25 cellular contexts compared by ENCODE assay signal in genomic region chr1:99936071-99936470, GRCh38.
"Had no signal": no experiment of that assay in that cellular context is flagged by ENCODE, and none has a peak within 500 bp of the region (broad histone marks: within the 10 kb centered on the region; RNA-seq: fewer than 3 reads in every experiment).

No MANE protein-coding gene starts in this region.

- H3K36me3 ChIP-seq: stomach, suprapubic skin, thoracic aorta, thyroid gland, tibial artery, tibial nerve, transverse colon, upper lobe of left lung, upper lobe of right lung, uterus, vagina had no signal

- H3K9me3 ChIP-seq: stomach, suprapubic skin, testis, thoracic aorta, thyroid gland, tibial artery, tibial nerve, transverse colon, upper lobe of left lung, upper lobe of right lung, uterus, vagina had no signal

- ATAC-seq: stimulated activated memory B cell treated with anti-CD40 and anti-IgM and Interleukin-4, amounts not matched to agents 10 μg/mL and 1 μg/mL and 100 μg/mL, for 72 hours; stimulated activated naive B cell treated with anti-CD40 and anti-IgM and Interleukin-4, amounts not matched to agents 10 μg/mL and 1 μg/mL and 100 μg/mL, for 72 hours; stimulated activated naive CD8-positive, alpha-beta T cell treated with anti-CD3 and anti-CD28 coated beads, Interleukin-15, amount 100 ng/mL, for 72 hours; stimulated activated naive CD8-positive, alpha-beta T cell treated with anti-CD3 and anti-CD28 coated beads, Interleukin-15, Interleukin-2, amounts not matched to agents 100 U/mL and 50 U/mL, for 24 hours; upper lobe of right lung had no signal

- H3K27me3 ChIP-seq: stomach, suprapubic skin, testis, thyroid gland, tibial artery, tibial nerve, transverse colon, upper lobe of left lung, upper lobe of right lung, uterus, vagina had no signal

- FAIRE-seq: urothelium cell line had no signal

- H3K4me3 ChIP-seq: stomach, suprapubic skin, testis, thoracic aorta, thyroid gland, tibial artery, tibial nerve, transverse colon, upper lobe of left lung, upper lobe of right lung, uterus, vagina had no signal

- H3K4me1 ChIP-seq: stomach, suprapubic skin, testis, thyroid gland, tibial artery, tibial nerve, transverse colon, upper lobe of left lung, upper lobe of right lung, uterus, vagina had no signal

- DNase-seq: stimulated activated CD4-positive, alpha-beta T cell treated with anti-CD3 and anti-CD28 coated beads, Interleukin-2, amount 100 ng/mL, for 48 hours; stimulated activated CD4-positive, alpha-beta T cell treated with anti-CD3 and anti-CD28 coated beads, Interleukin-4, amount 100 ng/mL, for 1 hour; stimulated activated CD4-positive, alpha-beta T cell treated with anti-CD3 and anti-CD28 coated beads, Interleukin-4, amount 100 ng/mL, for 24 hours; stimulated activated CD4-positive, alpha-beta T cell treated with anti-CD3 and anti-CD28 coated beads, Interleukin-4, amount 100 ng/mL, for 4 hours; stimulated activated CD8-positive, alpha-beta memory T cell treated with anti-CD3 and anti-CD28 coated beads, Interleukin-4, amount 100 ng/mL, for 48 hours; stimulated activated naive B cell treated with anti-CD40 and anti-IgM and Interleukin-4, amounts not matched to agents 10 μg/mL and 1 μg/mL and 100 μg/mL, for 72 hours; stimulated activated naive CD4-positive, alpha-beta T cell; stimulated activated naive CD4-positive, alpha-beta T cell treated with Interleukin-2 at 50 U/mL for 16 hours; stimulated activated naive CD8-positive, alpha-beta T cell treated with anti-CD3 and anti-CD28 coated beads, Interleukin-15, amount 100 ng/mL, for 72 hours; stimulated activated naive CD8-positive, alpha-beta T cell treated with anti-CD3 and anti-CD28 coated beads, Interleukin-15, Interleukin-2, amounts not matched to agents 100 U/mL and 50 U/mL, for 24 hours; stomach; substantia nigra; testis; thyroid gland; tibial artery; transverse colon; upper lobe of right lung; uterus had no signal

- H3K27ac ChIP-seq: stomach, suprapubic skin, testis, thoracic aorta, thyroid gland, tibial artery, tibial nerve, transverse colon, upper lobe of left lung, upper lobe of right lung, uterus, vagina had no signal
